In genomic region chr12:113244015-113244983, GRCh38 we compare ENCODE assay signal across 1 cellular context.
A peak's percentile ranks its signal among the peaks of the same experiment; 100 is the strongest.
TF ChIP-seq lines count a peak whose summit lies in the region.

No MANE protein-coding gene starts in this region.

TF ChIP-seq in HepG2, 621 proteins besides CTCF, POLR2A, EP300 and RAD21:
- TF ChIP-seq KLF9 (CRISPR knock-in tag; IDR thresholded peaks at IDR 0.05; ENCODE audit: low read depth) (no peak), SIN3B (IDR thresholded peaks at IDR 0.05; ENCODE audit: low read length) (no peak), ZNF629 (CRISPR knock-in tag; conservative IDR thresholded peaks at IDR 0.05) (peak; percentile 54), MXD4 (CRISPR knock-in tag; IDR thresholded peaks at IDR 0.05) (no peak), LBX2 (CRISPR knock-in tag; IDR thresholded peaks at IDR 0.05; ENCODE audit: borderline replicate concordance) (no peak)
TF ChIP-seq in HepG2: peak in this region for 1.
